In the genomic region with DNA sequence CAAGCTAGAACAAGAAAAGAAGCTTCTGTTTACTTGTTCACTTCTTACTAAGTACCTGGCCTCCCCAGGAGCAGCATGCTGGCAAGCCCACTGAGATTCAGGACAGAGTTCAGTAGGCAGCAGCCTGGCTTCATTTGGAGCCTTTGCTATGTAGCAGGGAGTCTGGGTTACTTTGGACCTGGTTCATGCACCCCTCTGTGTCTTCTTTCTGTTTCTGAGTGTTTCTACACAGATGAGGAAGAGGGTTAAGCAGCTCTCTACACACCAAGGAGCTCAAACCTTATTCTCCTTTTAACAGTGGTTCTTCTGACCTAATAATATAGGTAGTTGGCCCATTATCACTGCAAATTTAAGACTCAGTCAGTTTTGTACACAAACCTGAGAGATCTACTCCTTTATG, we compare ENCODE assay signal across 9 cellular contexts.
DNase-seq lines count a peak whose midpoint lies in the region; ATAC-seq and TF ChIP-seq lines count a peak whose summit lies in the region.
"Had no signal": no experiment of that assay in that cellular context is flagged by ENCODE, and none has a peak within 500 bp of the region (broad histone marks: within the 10 kb centered on the region; RNA-seq: fewer than 3 reads in every experiment).

No MANE protein-coding gene starts in this region.

- intact Hi-C loops in activated CD8-positive, alpha-beta T cell treated with anti-CD3 and anti-CD28 coated beads for 36 hours (cut with micrococcal nuclease), result no loop called here

- no peak overlapping the region for H3K27ac ChIP-seq in CD8-positive, alpha-beta memory T cell (ENCODE audit: low read depth, low read length)
- peak overlapping the region; percentile 19 for H3K27ac ChIP-seq in neutrophil

- ATAC-seq in GM21576 (IDR thresholded peaks at IDR 0.05; ENCODE audit: unreplicated experiment) (peak; percentile 37), HG03439 (IDR thresholded peaks at IDR 0.05; ENCODE audit: unreplicated experiment) (no peak), GM21825 (IDR thresholded peaks at IDR 0.05; ENCODE audit: unreplicated experiment) (no peak)
- ATAC-seq in activated CD8-positive, alpha-beta T cell treated with anti-CD3 and anti-CD28 coated beads for 36 hours, result peak; percentile 32

- peaks cover 53% of the 10 kb centered on the region for H3K4me1 ChIP-seq in CD8-positive, alpha-beta memory T cell (ENCODE audit: insufficient read depth, low read length)
- peaks cover 36 to 40% of the 10 kb centered on the region in 2 experiments for H3K4me1 ChIP-seq in neutrophil (ENCODE audit: control insufficient read depth in 1 of 2, insufficient read depth in 1 of 2, low read depth in 1 of 2, low read length in 1 of 2)

- peak overlapping the region; percentile 14 to 70 (median 62) for H3K4me3 Mint-ChIP-seq in CD8-positive, alpha-beta memory T cell
- H3K4me3 Mint-ChIP-seq in activated CD8-positive, alpha-beta T cell treated with anti-CD3 and anti-CD28 coated beads for 36 hours, result peak overlapping the region; percentile 59

- H3K9me3 ChIP-seq in CD8-positive, alpha-beta memory T cell (ENCODE audit: low read length), result no peaks in the 10 kb centered on the region
- no peaks in the 10 kb centered on the region for H3K9me3 ChIP-seq in neutrophil

- peaks cover 82 to 99% (median 95%) of the 10 kb centered on the region in 3 donors for H3K4me1 Mint-ChIP-seq in CD8-positive, alpha-beta memory T cell
- peaks cover 86% of the 10 kb centered on the region for H3K4me1 Mint-ChIP-seq in activated CD8-positive, alpha-beta T cell treated with anti-CD3 and anti-CD28 coated beads for 36 hours (ENCODE audit: low read depth)

- H3K36me3 ChIP-seq in CD8-positive, alpha-beta memory T cell (ENCODE audit: insufficient read depth, low read length), result peaks cover 27% of the 10 kb centered on the region
- no peaks in the 10 kb centered on the region for H3K36me3 ChIP-seq in neutrophil

- POLR2A ChIA-PET in CD8-positive, alpha-beta memory T cell (lab: Charles Lee), result no interaction called here
- POLR2A ChIA-PET in activated CD8-positive, alpha-beta T cell treated with anti-CD3 and anti-CD28 coated beads for 36 hours (lab: Charles Lee), result interaction anchor here (0.6 to 3.2 kb wide), 13 partner anchors 8 to 164 kb away, joined by 3 to 13 read pairs (median 4); partner anchors contain the start of gene ARID5B

- DNase-seq in CD8-positive, alpha-beta memory T cell, result no peak
- no peak for DNase-seq in activated CD8-positive, alpha-beta T cell treated with anti-CD3 and anti-CD28 coated beads for 36 hours
- DNase-seq in DMS79 (lab: John Stamatoyannopoulos, UW), result no peak
- DNase-seq in NCI-H345 treated with DMSO at 0.1 percent for 48 hours (lab: John Stamatoyannopoulos, UW; ENCODE audit: unreplicated experiment), result no peak
- DNase-seq: NCI-H1105 treated with DMSO at 0.1 percent for 48 hours had no signal

- CTCF ChIA-PET in CD8-positive, alpha-beta memory T cell (lab: Charles Lee), result interaction anchor here (0.8 to 1.6 kb wide), 3 partner anchors 16 to 191 kb away, joined by 3 to 9 read pairs (median 7); no protein-coding TSS in a partner anchor
- CTCF ChIA-PET in activated CD8-positive, alpha-beta T cell treated with anti-CD3 and anti-CD28 coated beads for 36 hours (lab: Charles Lee), result interaction anchor here (1.0 to 3.4 kb wide), 4 partner anchors 16 to 191 kb away, joined by 3 to 19 read pairs (median 6); no protein-coding TSS in a partner anchor

- no peaks in the 10 kb centered on the region for H3K27me3 ChIP-seq in CD8-positive, alpha-beta memory T cell (ENCODE audit: insufficient read depth, low read length, poor library complexity, severe bottlenecking)
- H3K27me3 ChIP-seq in neutrophil, result no peaks in the 10 kb centered on the region

- peaks cover 21 to 94% (median 24%) of the 10 kb centered on the region in 3 donors for H3K36me3 Mint-ChIP-seq in CD8-positive, alpha-beta memory T cell
- peaks cover 93% of the 10 kb centered on the region for H3K36me3 Mint-ChIP-seq in activated CD8-positive, alpha-beta T cell treated with anti-CD3 and anti-CD28 coated beads for 36 hours (ENCODE audit: low read depth)

- no peaks in the 10 kb centered on the region for H3K9me3 Mint-ChIP-seq in CD8-positive, alpha-beta memory T cell
- H3K9me3 Mint-ChIP-seq in activated CD8-positive, alpha-beta T cell treated with anti-CD3 and anti-CD28 coated beads for 36 hours, result peaks cover 3% of the 10 kb centered on the region

- peak overlapping the region; percentile 21 to 91 (median 76) for H3K27ac Mint-ChIP-seq in CD8-positive, alpha-beta memory T cell
- H3K27ac Mint-ChIP-seq in activated CD8-positive, alpha-beta T cell treated with anti-CD3 and anti-CD28 coated beads for 36 hours, result peak overlapping the region; percentile 95

- no peak for TF ChIP-seq CTCF in activated CD8-positive, alpha-beta T cell treated with anti-CD3 and anti-CD28 coated beads for 36 hours (IDR thresholded peaks at IDR 0.05)
- TF ChIP-seq CTCF in neutrophil (IDR thresholded peaks at IDR 0.05), result no peak

- no peaks in the 10 kb centered on the region for H3K27me3 Mint-ChIP-seq in CD8-positive, alpha-beta memory T cell
- no peaks in the 10 kb centered on the region for H3K27me3 Mint-ChIP-seq in activated CD8-positive, alpha-beta T cell treated with anti-CD3 and anti-CD28 coated beads for 36 hours

- H3K4me3 ChIP-seq in CD8-positive, alpha-beta memory T cell (ENCODE audit: low read length), result no peak overlapping the region
- H3K4me3 ChIP-seq in neutrophil (ENCODE audit: low read depth in 1 of 2, low read length in 1 of 2), result no peak overlapping the region

Comparison
In these comparisons a context has a peak if more than half of its experiments do, and no peak if none do; other contexts are left out.
1. ATAC-seq: peak in GM21576 (single experiment) and activated CD8-positive, alpha-beta T cell treated with anti-CD3 and anti-CD28 coated beads for 36 hours (single experiment); none in HG03439 (single experiment) and GM21825 (single experiment).